Comparison of ENCODE assay signal across 5 cellular contexts in genomic region chr6:134904731-134905130, GRCh38. TPM values are rescaled to one million over a fixed set of nuclear protein-coding genes. Genes with fewer than 3 reads are reported as not detected.
"Had no signal": no experiment of that assay in that cellular context is flagged by ENCODE, and none has a peak within 500 bp of the region (broad histone marks: within the 10 kb centered on the region; RNA-seq: fewer than 3 reads in every experiment).

No MANE protein-coding gene starts in this region.

RNA-seq across cellular contexts. Expression of gene ALDH8A1, which starts 45.2 kb away (rescaled TPM):
- total RNA-seq: GM23248, GM23338, H4, H9, HFFc6 had no signal
- polyA plus RNA-seq: GM23248, GM23338 had no signal
